Comparison of ENCODE assay signal across 1 cellular context in the genomic region with DNA sequence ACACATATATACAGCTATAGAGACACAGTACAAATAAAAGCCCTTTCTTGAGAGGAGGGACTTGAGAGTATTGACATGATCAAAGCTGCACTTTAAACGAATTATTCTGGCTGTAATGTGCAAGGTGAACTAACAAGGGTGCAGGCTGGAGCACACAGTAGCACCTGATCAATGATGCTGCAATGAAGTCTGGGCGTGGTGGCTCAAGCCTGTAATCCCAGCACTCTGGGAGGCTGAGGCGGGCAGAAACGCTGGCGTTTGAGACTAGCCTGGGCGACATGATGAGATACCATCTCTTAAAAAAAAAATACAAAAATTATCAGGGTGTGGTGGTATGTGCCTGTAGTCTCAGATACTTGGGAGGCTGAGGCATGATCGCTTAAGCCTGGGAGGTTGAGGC.
TF ChIP-seq lines count a peak whose summit lies in the region.

No MANE protein-coding gene starts in this region.

TF ChIP-seq in K562, 482 proteins besides CTCF, POLR2A, EP300 and RAD21 (continued from another document):
- no peak for TF ChIP-seq ATF1 (CRISPR knock-in tag; IDR thresholded peaks at IDR 0.05)
- no peak for TF ChIP-seq ATF1 (tag; IDR thresholded peaks at IDR 0.05)
- no peak for TF ChIP-seq POLR2G (IDR thresholded peaks at IDR 0.05; ENCODE audit: low read depth, low read length)
- no peak for TF ChIP-seq ZNF695 (CRISPR knock-in tag; IDR thresholded peaks at IDR 0.05)
- TF ChIP-seq, protein P1, sequence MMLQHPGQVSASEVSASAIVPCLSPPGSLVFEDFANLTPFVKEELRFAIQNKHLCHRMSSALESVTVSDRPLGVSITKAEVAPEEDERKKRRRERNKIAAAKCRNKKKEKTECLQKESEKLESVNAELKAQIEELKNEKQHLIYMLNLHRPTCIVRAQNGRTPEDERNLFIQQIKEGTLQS (IDR thresholded peaks at IDR 0.05) = no peak
- TF ChIP-seq, protein P1 (CRISPR knock-in tag; conservative IDR thresholded peaks at IDR 0.05) = no peak
- no peak for TF ChIP-seq FOS (IDR thresholded peaks at IDR 0.05; ENCODE audit: extremely low read depth, insufficient read length)
- TF ChIP-seq CBX1 (IDR thresholded peaks at IDR 0.05; ENCODE audit: low read depth) = no peak
- TF ChIP-seq KDM1A (IDR thresholded peaks at IDR 0.05) = no peak
- TF ChIP-seq, protein P2, sequence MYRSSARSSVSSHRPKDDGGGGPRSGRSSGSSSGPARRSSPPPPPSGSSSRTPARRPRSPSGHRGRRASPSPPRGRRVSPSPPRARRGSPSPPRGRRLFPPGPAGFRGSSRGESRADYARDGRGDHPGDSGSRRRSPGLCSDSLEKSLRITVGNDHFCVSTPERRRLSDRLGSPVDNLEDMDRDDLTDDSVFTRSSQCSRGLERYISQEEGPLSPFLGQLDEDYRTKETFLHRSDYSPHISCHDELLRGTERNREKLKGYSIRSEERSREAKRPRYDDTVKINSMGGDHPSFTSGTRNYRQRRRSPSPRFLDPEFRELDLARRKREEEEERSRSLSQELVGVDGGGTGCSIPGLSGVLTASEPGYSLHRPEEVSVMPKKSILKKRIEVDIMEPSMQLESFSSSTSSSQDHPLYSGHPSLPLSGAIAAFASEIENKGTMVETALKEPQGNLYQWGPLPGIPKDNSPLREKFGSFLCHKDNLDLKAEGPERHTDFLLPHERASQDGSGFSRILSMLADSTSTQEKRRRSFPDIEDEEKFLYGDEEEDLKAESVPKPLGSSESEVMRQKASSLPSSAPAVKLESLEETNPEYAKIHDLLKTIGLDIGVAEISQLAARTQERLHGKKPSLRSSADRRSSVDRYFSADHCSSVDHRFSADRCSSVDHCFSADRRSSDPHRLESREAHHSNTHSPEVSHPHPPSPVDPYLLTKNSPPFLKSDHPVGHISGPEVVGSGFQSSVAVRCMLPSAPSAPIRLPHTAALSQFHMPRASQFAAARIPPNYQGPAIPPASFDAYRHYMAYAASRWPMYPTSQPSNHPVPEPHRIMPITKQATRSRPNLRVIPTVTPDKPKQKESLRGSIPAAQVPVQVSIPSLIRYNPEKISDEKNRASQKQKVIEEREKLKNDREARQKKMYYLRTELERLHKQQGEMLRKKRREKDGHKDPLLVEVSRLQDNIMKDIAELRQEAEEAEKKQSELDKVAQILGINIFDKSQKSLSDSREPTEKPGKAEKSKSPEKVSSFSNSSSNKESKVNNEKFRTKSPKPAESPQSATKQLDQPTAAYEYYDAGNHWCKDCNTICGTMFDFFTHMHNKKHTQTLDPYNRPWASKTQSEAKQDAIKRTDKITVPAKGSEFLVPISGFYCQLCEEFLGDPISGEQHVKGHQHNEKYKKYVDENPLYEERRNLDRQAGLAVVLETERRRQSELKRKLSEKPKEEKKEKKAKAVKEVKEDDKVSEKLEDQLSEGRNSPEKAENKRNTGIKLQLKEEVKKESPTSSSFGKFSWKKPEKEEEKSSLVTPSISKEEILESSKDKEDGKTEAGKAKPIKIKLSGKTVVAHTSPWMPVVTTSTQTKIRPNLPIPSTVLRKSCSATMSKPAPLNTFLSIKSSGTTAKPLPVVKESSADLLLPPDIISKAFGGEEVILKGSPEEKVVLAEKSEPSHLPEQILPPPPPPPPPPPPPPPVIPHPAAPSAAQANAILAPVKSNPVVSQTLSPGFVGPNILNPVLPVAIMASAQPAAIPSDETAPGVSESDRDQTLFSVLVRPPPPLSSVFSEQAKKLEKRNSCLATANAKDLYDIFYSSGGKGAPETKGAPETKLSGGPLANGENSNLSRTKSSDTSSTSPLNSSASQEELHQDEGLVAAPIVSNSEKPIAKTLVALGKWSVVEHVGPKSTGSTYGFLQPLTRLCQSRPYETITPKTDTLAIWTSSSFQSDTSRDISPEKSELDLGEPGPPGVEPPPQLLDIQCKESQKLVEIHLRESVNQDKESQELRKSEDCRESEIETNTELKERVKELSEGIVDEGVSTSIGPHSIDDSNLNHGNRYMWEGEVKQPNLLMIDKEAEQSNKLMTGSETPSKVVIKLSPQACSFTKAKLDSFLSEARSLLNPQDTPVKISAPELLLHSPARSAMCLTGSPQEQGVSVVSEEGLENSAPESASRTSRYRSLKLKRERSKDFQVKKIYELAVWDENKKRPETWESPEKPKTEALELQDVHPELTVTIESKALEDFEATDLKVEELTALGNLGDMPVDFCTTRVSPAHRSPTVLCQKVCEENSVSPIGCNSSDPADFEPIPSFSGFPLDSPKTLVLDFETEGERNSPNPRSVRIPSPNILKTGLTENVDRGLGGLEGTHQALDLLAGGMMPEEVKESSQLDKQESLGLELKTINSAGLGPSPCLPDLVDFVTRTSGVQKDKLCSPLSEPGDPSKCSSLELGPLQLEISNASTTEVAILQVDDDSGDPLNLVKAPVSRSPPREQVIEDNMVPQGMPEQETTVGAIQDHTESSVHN (IDR thresholded peaks at IDR 0.05; ENCODE audit: borderline replicate concordance in 1 of 2, low read depth in 1 of 2) = no peak
- TF ChIP-seq YY1 (IDR thresholded peaks at IDR 0.05; ENCODE audit: borderline replicate concordance in 1 of 3, control insufficient read depth in 1 of 3, extremely low read depth in 1 of 3, insufficient read depth in 3 of 3, insufficient read length in 1 of 3, insufficient replicate concordance in 2 of 3, low read depth in 1 of 3, low read length in 2 of 3) = no peak
- TF ChIP-seq MXI1 (IDR thresholded peaks at IDR 0.05; ENCODE audit: low read depth, low read length) = no peak
- no peak for TF ChIP-seq ETV5 (CRISPR knock-in tag; IDR thresholded peaks at IDR 0.05; ENCODE audit: low read depth)
